In genomic region chr22:36364255-36365019, GRCh38 we compare ENCODE assay signal across 8 cellular contexts. TPM values are rescaled to one million over a fixed set of nuclear protein-coding genes. Genes with fewer than 3 reads are reported as not detected.
DNase-seq lines count a peak whose midpoint lies in the region; ATAC-seq and TF ChIP-seq lines count a peak whose summit lies in the region.
"Had no signal": no experiment of that assay in that cellular context is flagged by ENCODE, and none has a peak within 500 bp of the region (broad histone marks: within the 10 kb centered on the region; RNA-seq: fewer than 3 reads in every experiment).

No MANE protein-coding gene starts in this region.

- H3K4me1 ChIP-seq in HEK293 (ENCODE audit: control insufficient read depth, insufficient read depth, low read length) (peaks cover 53% of the 10 kb centered on the region), iPS-20b (ENCODE audit: insufficient read depth, low read length) (peaks cover 80% of the 10 kb centered on the region)

- no peaks in the 10 kb centered on the region for H3K27me3 ChIP-seq in iPS-20b (ENCODE audit: insufficient read depth, low read length)

- no peaks in the 10 kb centered on the region for H3K27me3 Mint-ChIP-seq in activated CD8-positive, alpha-beta T cell treated with anti-CD3 and anti-CD28 coated beads, Interleukin-2, amount 10 ng/mL, durations not matched to agents 7 days and 5 days (ENCODE audit: low read depth)

- no peaks in the 10 kb centered on the region for H3K9me3 ChIP-seq in HEK293 (ENCODE audit: control insufficient read depth, insufficient read depth, low read depth, low read length)
- no peaks in the 10 kb centered on the region for H3K9me3 ChIP-seq in iPS-20b (ENCODE audit: insufficient read depth, low read depth, low read length)

- H3K36me3 Mint-ChIP-seq in activated CD8-positive, alpha-beta T cell treated with anti-CD3 and anti-CD28 coated beads, Interleukin-2, amount 10 ng/mL, durations not matched to agents 7 days and 5 days (ENCODE audit: low read depth): peaks cover 71% of the 10 kb centered on the region
- H3K36me3 Mint-ChIP-seq in stimulated activated effector memory CD8-positive, alpha-beta T cell treated with anti-CD3 and anti-CD28 coated beads, Interleukin-12 subunit alpha, Interleukin-12 subunit beta, amount 100 ng/mL, for 72 hours: peaks cover 98% of the 10 kb centered on the region

- peak overlapping the region; percentile 20; the same call in 1 of the 2 replicates for H3K9ac ChIP-seq in iPS-20b (ENCODE audit: low read depth, low read length)

- H3K4me3 ChIP-seq in HEK293 (ENCODE audit: low read depth, low read length) (no peak overlapping the region), iPS-20b (ENCODE audit: low read length) (no peak overlapping the region)

- H3K9me3 Mint-ChIP-seq in activated CD8-positive, alpha-beta T cell treated with anti-CD3 and anti-CD28 coated beads, Interleukin-2, amount 10 ng/mL, durations not matched to agents 7 days and 5 days (ENCODE audit: insufficient read depth): no peaks in the 10 kb centered on the region
- no peaks in the 10 kb centered on the region for H3K9me3 Mint-ChIP-seq in stimulated activated effector memory CD8-positive, alpha-beta T cell treated with anti-CD3 and anti-CD28 coated beads, Interleukin-12 subunit alpha, Interleukin-12 subunit beta, amount 100 ng/mL, for 72 hours

- no peak for TF ChIP-seq CTCF in HEK293 (tag by site-specific recombination; IDR thresholded peaks at IDR 0.05)

- H3K4me3 Mint-ChIP-seq in activated CD8-positive, alpha-beta T cell treated with anti-CD3 and anti-CD28 coated beads, Interleukin-2, amount 10 ng/mL, durations not matched to agents 7 days and 5 days: peak overlapping the region; percentile 52
- peak overlapping the region; percentile 99 for H3K4me3 Mint-ChIP-seq in stimulated activated effector memory CD8-positive, alpha-beta T cell treated with anti-CD3 and anti-CD28 coated beads, Interleukin-12 subunit alpha, Interleukin-12 subunit beta, amount 100 ng/mL, for 72 hours

- CTCF ChIA-PET in HEK293 (lab: Yijun Ruan, JAX): interaction anchor here (1.1 to 1.6 kb wide), 5 partner anchors 11 to 106 kb away, joined by 3 to 13 read pairs (median 5); no protein-coding TSS in a partner anchor
- CTCF ChIA-PET in activated CD8-positive, alpha-beta T cell treated with anti-CD3 and anti-CD28 coated beads, Interleukin-2, amount 10 ng/mL, durations not matched to agents 7 days and 5 days (lab: Charles Lee): interaction anchor here (0.6 to 3.3 kb wide), 17 partner anchors 9 to 122 kb away, joined by 3 to 32 read pairs (median 5); partner anchors contain the start of gene MYH9

- H3K27ac Mint-ChIP-seq in activated CD8-positive, alpha-beta T cell treated with anti-CD3 and anti-CD28 coated beads, Interleukin-2, amount 10 ng/mL, durations not matched to agents 7 days and 5 days: peak overlapping the region; percentile 88
- peak overlapping the region; percentile 92 for H3K27ac Mint-ChIP-seq in stimulated activated effector memory CD8-positive, alpha-beta T cell treated with anti-CD3 and anti-CD28 coated beads, Interleukin-12 subunit alpha, Interleukin-12 subunit beta, amount 100 ng/mL, for 72 hours

- H3K36me3 ChIP-seq in HEK293 (ENCODE audit: control insufficient read depth in 2 of 2, insufficient read depth in 1 of 2, low read length in 2 of 2) (peaks cover 0 to 7% of the 10 kb centered on the region in 2 experiments; a peak in 1 of 3 replicates), iPS-20b (ENCODE audit: insufficient read depth, low read depth, low read length) (peaks cover 13% of the 10 kb centered on the region; the same call in 1 of the 2 replicates)

- ATAC-seq in activated CD8-positive, alpha-beta T cell treated with anti-CD3 and anti-CD28 coated beads, Interleukin-2, amount 10 ng/mL, durations not matched to agents 7 days and 5 days: no peak
- ATAC-seq in stimulated activated effector memory CD8-positive, alpha-beta T cell treated with anti-CD3 and anti-CD28 coated beads, Interleukin-12 subunit alpha, Interleukin-12 subunit beta, amount 100 ng/mL, for 72 hours: no peak
- ATAC-seq in GM18517 (IDR thresholded peaks at IDR 0.05; ENCODE audit: unreplicated experiment) (no peak), GM21526 (IDR thresholded peaks at IDR 0.05; ENCODE audit: low FRiP score, unreplicated experiment) (no peak)

- DNase-seq in activated CD8-positive, alpha-beta T cell treated with anti-CD3 and anti-CD28 coated beads, Interleukin-2, amount 10 ng/mL, durations not matched to agents 7 days and 5 days: no peak
- DNase-seq in stimulated activated effector memory CD8-positive, alpha-beta T cell treated with anti-CD3 and anti-CD28 coated beads, Interleukin-12 subunit alpha, Interleukin-12 subunit beta, amount 100 ng/mL, for 72 hours (ENCODE audit: low spot score in 2 of 2): no peak
- no peak for DNase-seq in NCI-H2196 treated with DMSO at 0.1 percent for 48 hours (lab: John Stamatoyannopoulos, UW; ENCODE audit: unreplicated experiment)
- DNase-seq: NCI-H1105 treated with DMSO at 0.1 percent for 48 hours had no signal

- no peak overlapping the region; the same call in 1 of the 2 replicates for H3K27ac ChIP-seq in HEK293 (ENCODE audit: extremely low read depth, low read depth, low read length)
- H3K27ac ChIP-seq in iPS-20b (ENCODE audit: low read length): no peak overlapping the region

- POLR2A ChIA-PET in HEK293 (lab: Yijun Ruan, JAX): interaction anchor here (0.9 to 1.6 kb wide), 11 partner anchors 12 to 46 kb away, joined by 3 to 13 read pairs (median 4); partner anchors contain the start of gene MYH9
- POLR2A ChIA-PET in activated CD8-positive, alpha-beta T cell treated with anti-CD3 and anti-CD28 coated beads, Interleukin-2, amount 10 ng/mL, durations not matched to agents 7 days and 5 days (lab: Charles Lee): interaction anchor here (0.7 to 3.0 kb wide), 10 partner anchors 9 to 82 kb away, joined by 3 to 24 read pairs (median 8); partner anchors contain the start of gene MYH9

- peaks cover 96% of the 10 kb centered on the region for H3K4me1 Mint-ChIP-seq in activated CD8-positive, alpha-beta T cell treated with anti-CD3 and anti-CD28 coated beads, Interleukin-2, amount 10 ng/mL, durations not matched to agents 7 days and 5 days (ENCODE audit: low read depth)
- H3K4me1 Mint-ChIP-seq in stimulated activated effector memory CD8-positive, alpha-beta T cell treated with anti-CD3 and anti-CD28 coated beads, Interleukin-12 subunit alpha, Interleukin-12 subunit beta, amount 100 ng/mL, for 72 hours: peaks cover 100% of the 10 kb centered on the region

TF ChIP-seq in HEK293, 187 proteins besides CTCF, POLR2A, EP300 and RAD21:
- no peak for TF ChIP-seq ZNF549 (tag by site-specific recombination; IDR thresholded peaks at IDR 0.05)
- TF ChIP-seq ZNF394 (tag by site-specific recombination; IDR thresholded peaks at IDR 0.05; ENCODE audit: borderline replicate concordance): peak; percentile 25; the same call in 1 of the 2 replicates

RNA-seq across cellular contexts. Expression of gene MYH9, which starts 23.3 kb away (rescaled TPM):
- total RNA-seq in activated CD8-positive, alpha-beta T cell treated with anti-CD3 and anti-CD28 coated beads, Interleukin-2, amount 10 ng/mL, durations not matched to agents 7 days and 5 days: 100 to 1,000 TPM; 857 to 883 TPM
